ENCODE assay signal across 8 cellular contexts in the genomic region with DNA sequence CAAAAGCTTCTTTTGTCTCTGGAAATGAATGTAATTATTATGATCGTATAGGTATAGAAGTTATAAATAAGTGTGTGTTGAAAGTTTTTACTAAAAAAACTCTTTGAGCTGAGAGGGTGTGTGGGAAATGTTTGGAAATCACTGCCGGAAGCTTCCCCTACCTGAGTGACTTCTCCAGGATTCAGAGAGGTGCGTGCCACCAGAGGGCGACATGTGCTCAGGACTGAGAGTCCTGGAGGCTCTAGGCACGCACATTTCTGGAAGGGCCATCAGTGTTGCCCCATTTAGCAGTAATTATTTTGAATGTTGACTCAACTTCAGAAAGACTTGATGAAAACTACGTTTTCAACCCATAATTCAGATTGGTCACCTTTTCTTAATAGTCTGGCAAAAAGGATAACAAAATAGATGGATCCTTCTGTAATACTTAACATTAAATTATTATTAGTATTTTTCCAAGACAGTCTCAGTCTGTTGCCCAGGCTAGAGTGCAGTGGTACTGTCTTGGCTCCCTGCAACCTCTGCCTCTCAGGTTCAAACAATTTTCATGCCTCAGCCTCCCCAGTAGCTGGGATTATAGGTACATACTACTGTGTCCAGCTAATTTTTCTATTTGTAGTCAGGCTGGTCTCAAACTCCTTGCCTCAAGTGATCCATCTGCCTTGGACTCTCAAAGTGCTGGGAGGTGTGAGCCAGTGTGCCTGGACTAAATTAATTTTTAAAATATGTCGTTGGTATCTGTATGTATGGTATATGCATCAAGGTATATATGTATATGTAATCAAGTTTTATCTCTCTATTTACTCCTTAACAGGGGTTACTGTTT. TPM values are rescaled to one million over a fixed set of nuclear protein-coding genes. Genes with fewer than 3 reads are reported as not detected.
DNase-seq lines count a peak whose midpoint lies in the region; ATAC-seq and TF ChIP-seq lines count a peak whose summit lies in the region.

No MANE protein-coding gene starts in this region.

- intact Hi-C loops in mammary epithelial cell (cut with micrococcal nuclease): loop anchor here (1.0 to 10.0 kb wide), 4 partner anchors 59 to 669 kb away; no protein-coding TSS in a partner anchor
- intact Hi-C loops in left colon (cut with DNase I, micrococcal nuclease): loop anchor here in 1 of 2 donors (5.0 kb wide), 1 partner anchor 114 kb away; no protein-coding TSS in a partner anchor

- H4K20me1 ChIP-seq in mammary epithelial cell (ENCODE audit: insufficient read depth, low read length): no peaks in the 10 kb centered on the region

- dilution Hi-C loops in mammary epithelial cell (cut with HindIII; ENCODE audit: low sequenced_read_pairs): no loop called here

- H3K4me1 ChIP-seq in mammary epithelial cell (ENCODE audit: insufficient read depth, low read length): peaks cover 2% of the 10 kb centered on the region

- CTCF ChIA-PET in mammary epithelial cell (lab: Charles Lee; ENCODE audit: low non-redundant PET): interaction anchor here (0.6 kb wide), 3 partner anchors 59 to 412 kb away, joined by 3 to 4 read pairs (median 3); no protein-coding TSS in a partner anchor

- no peak overlapping the region for H3K4me2 ChIP-seq in mammary epithelial cell (ENCODE audit: insufficient read depth, low read depth, low read length)

- no peak overlapping the region for H3K27ac ChIP-seq in mammary epithelial cell (ENCODE audit: insufficient read depth, low read depth, low read length)

- H3K36me3 ChIP-seq in mammary epithelial cell (ENCODE audit: insufficient read depth, low read length): no peaks in the 10 kb centered on the region

- no peak overlapping the region for H3K9ac ChIP-seq in mammary epithelial cell (ENCODE audit: insufficient read depth, low read length)

- H3K27me3 ChIP-seq in mammary epithelial cell (ENCODE audit: insufficient read depth, low read length): no peaks in the 10 kb centered on the region

- 21% methylated on average over 7 of the region's 7 CpGs for WGBS in mammary epithelial cell (ENCODE audit: low coverage, missing lambda C conversion rate)

- ATAC-seq in HG02870 (IDR thresholded peaks at IDR 0.05; ENCODE audit: unreplicated experiment): peak; percentile 46
- ATAC-seq in left colon: peak; percentile 92

- in situ Hi-C loops in mammary epithelial cell (cut with MboI; ENCODE audit: low sequenced_read_pairs in 2 of 2): loop anchor here (5.0 kb wide), 1 partner anchor 109 kb away; the partner anchor contains the start of gene P2RY14 (in 2 of the 2)

- H2AFZ ChIP-seq in mammary epithelial cell (ENCODE audit: low read depth, low read length): no peak overlapping the region

- H3K4me3 ChIP-seq in WI38 (ENCODE audit: low read depth, low read length) (no peak overlapping the region), mammary epithelial cell (replicated peaks in 1 of 3; ENCODE audit: insufficient read depth in 1 of 3, low read depth in 2 of 3, low read length in 3 of 3) (no peak overlapping the region)

- TF ChIP-seq CTCF in WI38 (IDR thresholded peaks at IDR 0.05; ENCODE audit: low read depth, low read length): peak; percentile 64
- peak; percentile 81 to 94 for TF ChIP-seq CTCF in mammary epithelial cell (conservative IDR thresholded peaks at IDR 0.05 in 1 of 2, IDR thresholded peaks at IDR 0.05 in 1 of 2; ENCODE audit: extremely low read depth in 1 of 2, insufficient read depth in 1 of 2, low read depth in 1 of 2, low read length in 2 of 2)

- no peaks in the 10 kb centered on the region for H3K79me2 ChIP-seq in mammary epithelial cell (ENCODE audit: insufficient read depth, low read length)

- no TSS peak for BruUV-seq in mammary epithelial cell (replicated peaks; lab: Mats Ljungman, UMichigan)

- no peaks in the 10 kb centered on the region for H3K9me3 ChIP-seq in mammary epithelial cell (replicated peaks; ENCODE audit: insufficient read depth, low read length)

- DNase-seq in NCI-H1417 (lab: John Stamatoyannopoulos, UW): peak; percentile 43 to 76 (median 50)
- no peak for DNase-seq in NCI-H1417 treated with DMSO at 0.1 percent for 48 hours (lab: John Stamatoyannopoulos, UW)
- DNase-seq in NCI-H2107 treated with DMSO at 0.1 percent for 48 hours (lab: John Stamatoyannopoulos, UW; ENCODE audit: unreplicated experiment): peak; percentile 65
- DNase-seq in mammary epithelial cell: peak; percentile 48
- peak; percentile 68 to 93 for DNase-seq in left colon
- DNase-seq in stimulated activated CD4-positive, alpha-beta T cell treated with anti-CD3 and anti-CD28 coated beads, TNF-alpha, amount 100 ng/mL, for 1 hour (ENCODE audit: low read depth in 3 of 3, low spot score in 1 of 3): peak; percentile 58 to 73 (median 66)

RNA-seq across cellular contexts. Expression of gene GPR171, which starts 34.5 kb away (rescaled TPM):
- total RNA-seq in mammary epithelial cell (not detected), left colon (1 to 10 TPM; 1.7 to 1.9 TPM)
- polyA plus RNA-seq in mammary epithelial cell: not detected
- polyA minus RNA-seq in mammary epithelial cell: not detected
